ENCODE assay signal across 1 cellular context in the genomic region with DNA sequence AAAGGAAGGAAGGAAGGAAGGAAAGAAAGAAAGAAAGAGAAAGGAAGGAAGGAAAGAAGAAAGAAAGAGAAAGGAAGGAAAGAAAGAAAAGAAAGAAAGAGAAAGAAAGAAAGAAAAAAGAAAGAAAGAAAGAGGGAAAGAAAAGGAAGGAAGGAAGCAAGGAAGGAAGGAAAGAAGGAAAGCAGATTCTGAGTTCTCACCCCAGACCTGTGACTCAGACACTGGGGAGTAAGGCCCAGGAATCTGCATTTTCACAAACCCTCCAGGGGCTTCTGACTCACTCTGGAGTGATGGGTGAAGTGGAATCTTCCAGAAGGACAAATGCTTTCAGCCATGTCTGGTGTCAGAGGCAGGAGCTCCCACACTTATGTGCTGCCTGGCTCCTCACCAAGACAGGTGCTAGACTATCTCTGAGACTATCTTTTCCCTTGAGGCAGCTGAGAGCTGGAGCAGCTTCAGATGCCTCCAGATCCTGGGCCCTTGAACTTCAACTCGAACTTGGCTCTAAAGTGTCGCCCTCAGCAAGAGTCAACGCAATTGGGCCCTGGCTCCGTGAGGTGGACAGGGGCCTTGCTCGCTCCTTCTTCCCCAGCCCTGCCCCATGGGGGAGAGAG.
TF ChIP-seq lines count a peak whose summit lies in the region.

No MANE protein-coding gene starts in this region.

TF ChIP-seq in K562, 482 proteins besides CTCF, POLR2A, EP300 and RAD21 (continued from another document and continues in another):
- TF ChIP-seq, protein P1, sequence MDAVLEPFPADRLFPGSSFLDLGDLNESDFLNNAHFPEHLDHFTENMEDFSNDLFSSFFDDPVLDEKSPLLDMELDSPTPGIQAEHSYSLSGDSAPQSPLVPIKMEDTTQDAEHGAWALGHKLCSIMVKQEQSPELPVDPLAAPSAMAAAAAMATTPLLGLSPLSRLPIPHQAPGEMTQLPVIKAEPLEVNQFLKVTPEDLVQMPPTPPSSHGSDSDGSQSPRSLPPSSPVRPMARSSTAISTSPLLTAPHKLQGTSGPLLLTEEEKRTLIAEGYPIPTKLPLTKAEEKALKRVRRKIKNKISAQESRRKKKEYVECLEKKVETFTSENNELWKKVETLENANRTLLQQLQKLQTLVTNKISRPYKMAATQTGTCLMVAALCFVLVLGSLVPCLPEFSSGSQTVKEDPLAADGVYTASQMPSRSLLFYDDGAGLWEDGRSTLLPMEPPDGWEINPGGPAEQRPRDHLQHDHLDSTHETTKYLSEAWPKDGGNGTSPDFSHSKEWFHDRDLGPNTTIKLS (IDR thresholded peaks at IDR 0.05; ENCODE audit: borderline replicate concordance, low read depth) = no peak
- TF ChIP-seq, protein P2, sequence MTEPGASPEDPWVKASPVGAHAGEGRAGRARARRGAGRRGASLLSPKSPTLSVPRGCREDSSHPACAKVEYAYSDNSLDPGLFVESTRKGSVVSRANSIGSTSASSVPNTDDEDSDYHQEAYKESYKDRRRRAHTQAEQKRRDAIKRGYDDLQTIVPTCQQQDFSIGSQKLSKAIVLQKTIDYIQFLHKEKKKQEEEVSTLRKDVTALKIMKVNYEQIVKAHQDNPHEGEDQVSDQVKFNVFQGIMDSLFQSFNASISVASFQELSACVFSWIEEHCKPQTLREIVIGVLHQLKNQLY (CRISPR knock-in tag; conservative IDR thresholded peaks at IDR 0.05) = no peak
- TF ChIP-seq RBM14 (IDR thresholded peaks at IDR 0.05; ENCODE audit: borderline replicate concordance, insufficient read depth, low read depth, low read length) = no peak
- TF ChIP-seq ZC3H11A (IDR thresholded peaks at IDR 0.05; ENCODE audit: low read depth, low read length) = no peak
- no peak for TF ChIP-seq HOXB6 (CRISPR knock-in tag; IDR thresholded peaks at IDR 0.05; ENCODE audit: borderline replicate concordance)
- TF ChIP-seq, protein P3, sequence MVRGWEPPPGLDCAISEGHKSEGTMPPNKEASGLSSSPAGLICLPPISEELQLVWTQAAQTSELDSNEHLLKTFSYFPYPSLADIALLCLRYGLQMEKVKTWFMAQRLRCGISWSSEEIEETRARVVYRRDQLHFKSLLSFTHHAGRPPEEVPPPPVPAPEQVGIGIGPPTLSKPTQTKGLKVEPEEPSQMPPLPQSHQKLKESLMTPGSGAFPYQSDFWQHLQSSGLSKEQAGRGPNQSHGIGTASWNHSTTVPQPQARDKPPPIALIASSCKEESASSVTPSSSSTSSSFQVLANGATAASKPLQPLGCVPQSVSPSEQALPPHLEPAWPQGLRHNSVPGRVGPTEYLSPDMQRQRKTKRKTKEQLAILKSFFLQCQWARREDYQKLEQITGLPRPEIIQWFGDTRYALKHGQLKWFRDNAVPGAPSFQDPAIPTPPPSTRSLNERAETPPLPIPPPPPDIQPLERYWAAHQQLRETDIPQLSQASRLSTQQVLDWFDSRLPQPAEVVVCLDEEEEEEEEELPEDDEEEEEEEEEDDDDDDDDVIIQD (CRISPR knock-in tag; IDR thresholded peaks at IDR 0.05) = no peak
- TF ChIP-seq SAFB (IDR thresholded peaks at IDR 0.05; ENCODE audit: borderline replicate concordance, low read depth, low read length) = no peak
- peak; percentile 40; the same call in 1 of the 2 replicates for TF ChIP-seq SMARCC2 (IDR thresholded peaks at IDR 0.05; ENCODE audit: low read depth)
- peak; percentile 85; the same call in 1 of the 2 replicates for TF ChIP-seq LARP7 (IDR thresholded peaks at IDR 0.05)
- TF ChIP-seq CSDE1 (IDR thresholded peaks at IDR 0.05) = peak in 1 of 2 experiments; percentile 77; a peak in 1 of 4 replicates
- TF ChIP-seq TAL1 (IDR thresholded peaks at IDR 0.05) = no peak
- TF ChIP-seq TSC22D4 (tag; IDR thresholded peaks at IDR 0.05) = no peak
- TF ChIP-seq ARNT (IDR thresholded peaks at IDR 0.05) = peak in 1 of 2 experiments; percentile 75; a peak in 1 of 4 replicates
- TF ChIP-seq BRD9 (IDR thresholded peaks at IDR 0.05; ENCODE audit: low read depth, partially characterized antibody) = no peak
- no peak for TF ChIP-seq MYC (IDR thresholded peaks at IDR 0.05; ENCODE audit: low read depth, low read length)
- no peak for TF ChIP-seq MYC (CRISPR knock-in tag; IDR thresholded peaks at IDR 0.05; ENCODE audit: borderline replicate concordance, low read depth)
- no peak for TF ChIP-seq BRF1 (IDR thresholded peaks at IDR 0.05; ENCODE audit: borderline replicate concordance, extremely low read depth, insufficient read length)
- 0 out of 2 replicates have a peak, but pooled peaks have one; percentile 65 for TF ChIP-seq NBN (IDR thresholded peaks at IDR 0.05; ENCODE audit: low read depth)
- no peak for TF ChIP-seq ESRRB (CRISPR knock-in tag; IDR thresholded peaks at IDR 0.05; ENCODE audit: borderline replicate concordance)
- TF ChIP-seq PCBP1 (IDR thresholded peaks at IDR 0.05; ENCODE audit: low read depth, low read length, poor library complexity, severe bottlenecking) = no peak
- TF ChIP-seq, protein P4, sequence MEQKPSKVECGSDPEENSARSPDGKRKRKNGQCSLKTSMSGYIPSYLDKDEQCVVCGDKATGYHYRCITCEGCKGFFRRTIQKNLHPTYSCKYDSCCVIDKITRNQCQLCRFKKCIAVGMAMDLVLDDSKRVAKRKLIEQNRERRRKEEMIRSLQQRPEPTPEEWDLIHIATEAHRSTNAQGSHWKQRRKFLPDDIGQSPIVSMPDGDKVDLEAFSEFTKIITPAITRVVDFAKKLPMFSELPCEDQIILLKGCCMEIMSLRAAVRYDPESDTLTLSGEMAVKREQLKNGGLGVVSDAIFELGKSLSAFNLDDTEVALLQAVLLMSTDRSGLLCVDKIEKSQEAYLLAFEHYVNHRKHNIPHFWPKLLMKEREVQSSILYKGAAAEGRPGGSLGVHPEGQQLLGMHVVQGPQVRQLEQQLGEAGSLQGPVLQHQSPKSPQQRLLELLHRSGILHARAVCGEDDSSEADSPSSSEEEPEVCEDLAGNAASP (IDR thresholded peaks at IDR 0.05) = no peak
- no peak for TF ChIP-seq CHD2 (IDR thresholded peaks at IDR 0.05; ENCODE audit: low read depth, low read length)
- TF ChIP-seq ATF7 (IDR thresholded peaks at IDR 0.05) = peak; percentile 15; the same call in 1 of the 2 replicates
- TF ChIP-seq ASH1L (IDR thresholded peaks at IDR 0.05; ENCODE audit: borderline replicate concordance, low read depth, partially characterized antibody) = peak; percentile 58
- no peak for TF ChIP-seq MCM2 (IDR thresholded peaks at IDR 0.05; ENCODE audit: low read depth)
- TF ChIP-seq STAG1 (CRISPR knock-in tag; IDR thresholded peaks at IDR 0.05; ENCODE audit: borderline replicate concordance) = no peak
- TF ChIP-seq PHB2 (IDR thresholded peaks at IDR 0.05; ENCODE audit: low read depth) = peak; percentile 69; the same call in 1 of the 2 replicates
- TF ChIP-seq RNF2 (IDR thresholded peaks at IDR 0.05) = no peak
- TF ChIP-seq CEBPG (CRISPR knock-in tag; IDR thresholded peaks at IDR 0.05) = no peak
- TF ChIP-seq CEBPG (tag; conservative IDR thresholded peaks at IDR 0.05 in 1 of 2, IDR thresholded peaks at IDR 0.05 in 1 of 2) = no peak
- TF ChIP-seq MCM3 (IDR thresholded peaks at IDR 0.05) = no peak
- TF ChIP-seq, protein P5, sequence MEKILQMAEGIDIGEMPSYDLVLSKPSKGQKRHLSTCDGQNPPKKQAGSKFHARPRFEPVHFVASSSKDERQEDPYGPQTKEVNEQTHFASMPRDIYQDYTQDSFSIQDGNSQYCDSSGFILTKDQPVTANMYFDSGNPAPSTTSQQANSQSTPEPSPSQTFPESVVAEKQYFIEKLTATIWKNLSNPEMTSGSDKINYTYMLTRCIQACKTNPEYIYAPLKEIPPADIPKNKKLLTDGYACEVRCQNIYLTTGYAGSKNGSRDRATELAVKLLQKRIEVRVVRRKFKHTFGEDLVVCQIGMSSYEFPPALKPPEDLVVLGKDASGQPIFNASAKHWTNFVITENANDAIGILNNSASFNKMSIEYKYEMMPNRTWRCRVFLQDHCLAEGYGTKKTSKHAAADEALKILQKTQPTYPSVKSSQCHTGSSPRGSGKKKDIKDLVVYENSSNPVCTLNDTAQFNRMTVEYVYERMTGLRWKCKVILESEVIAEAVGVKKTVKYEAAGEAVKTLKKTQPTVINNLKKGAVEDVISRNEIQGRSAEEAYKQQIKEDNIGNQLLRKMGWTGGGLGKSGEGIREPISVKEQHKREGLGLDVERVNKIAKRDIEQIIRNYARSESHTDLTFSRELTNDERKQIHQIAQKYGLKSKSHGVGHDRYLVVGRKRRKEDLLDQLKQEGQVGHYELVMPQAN (IDR thresholded peaks at IDR 0.05; ENCODE audit: borderline replicate concordance) = peak; percentile 64
- TF ChIP-seq, protein P6, sequence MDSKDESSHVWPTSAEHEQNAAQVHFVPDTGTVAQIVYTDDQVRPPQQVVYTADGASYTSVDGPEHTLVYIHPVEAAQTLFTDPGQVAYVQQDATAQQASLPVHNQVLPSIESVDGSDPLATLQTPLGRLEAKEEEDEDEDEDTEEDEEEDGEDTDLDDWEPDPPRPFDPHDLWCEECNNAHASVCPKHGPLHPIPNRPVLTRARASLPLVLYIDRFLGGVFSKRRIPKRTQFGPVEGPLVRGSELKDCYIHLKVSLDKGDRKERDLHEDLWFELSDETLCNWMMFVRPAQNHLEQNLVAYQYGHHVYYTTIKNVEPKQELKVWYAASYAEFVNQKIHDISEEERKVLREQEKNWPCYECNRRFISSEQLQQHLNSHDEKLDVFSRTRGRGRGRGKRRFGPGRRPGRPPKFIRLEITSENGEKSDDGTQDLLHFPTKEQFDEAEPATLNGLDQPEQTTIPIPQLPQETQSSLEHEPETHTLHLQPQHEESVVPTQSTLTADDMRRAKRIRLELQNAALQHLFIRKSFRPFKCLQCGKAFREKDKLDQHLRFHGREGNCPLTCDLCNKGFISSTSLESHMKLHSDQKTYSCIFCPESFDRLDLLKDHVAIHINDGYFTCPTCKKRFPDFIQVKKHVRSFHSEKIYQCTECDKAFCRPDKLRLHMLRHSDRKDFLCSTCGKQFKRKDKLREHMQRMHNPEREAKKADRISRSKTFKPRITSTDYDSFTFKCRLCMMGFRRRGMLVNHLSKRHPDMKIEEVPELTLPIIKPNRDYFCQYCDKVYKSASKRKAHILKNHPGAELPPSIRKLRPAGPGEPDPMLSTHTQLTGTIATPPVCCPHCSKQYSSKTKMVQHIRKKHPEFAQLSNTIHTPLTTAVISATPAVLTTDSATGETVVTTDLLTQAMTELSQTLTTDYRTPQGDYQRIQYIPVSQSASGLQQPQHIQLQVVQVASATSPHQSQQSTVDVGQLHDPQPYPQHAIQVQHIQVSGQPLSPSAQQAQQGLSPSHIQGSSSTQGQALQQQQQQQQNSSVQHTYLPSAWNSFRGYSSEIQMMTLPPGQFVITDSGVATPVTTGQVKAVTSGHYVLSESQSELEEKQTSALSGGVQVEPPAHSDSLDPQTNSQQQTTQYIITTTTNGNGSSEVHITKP (IDR thresholded peaks at IDR 0.05; ENCODE audit: partially characterized antibody) = peak; percentile 79
- TF ChIP-seq FIP1L1 (IDR thresholded peaks at IDR 0.05; ENCODE audit: low read depth, low read length, poor library complexity, severe bottlenecking) = no peak
- TF ChIP-seq TBL1XR1 (IDR thresholded peaks at IDR 0.05; ENCODE audit: low read length in 2 of 2) = no peak
- TF ChIP-seq, protein P7, sequence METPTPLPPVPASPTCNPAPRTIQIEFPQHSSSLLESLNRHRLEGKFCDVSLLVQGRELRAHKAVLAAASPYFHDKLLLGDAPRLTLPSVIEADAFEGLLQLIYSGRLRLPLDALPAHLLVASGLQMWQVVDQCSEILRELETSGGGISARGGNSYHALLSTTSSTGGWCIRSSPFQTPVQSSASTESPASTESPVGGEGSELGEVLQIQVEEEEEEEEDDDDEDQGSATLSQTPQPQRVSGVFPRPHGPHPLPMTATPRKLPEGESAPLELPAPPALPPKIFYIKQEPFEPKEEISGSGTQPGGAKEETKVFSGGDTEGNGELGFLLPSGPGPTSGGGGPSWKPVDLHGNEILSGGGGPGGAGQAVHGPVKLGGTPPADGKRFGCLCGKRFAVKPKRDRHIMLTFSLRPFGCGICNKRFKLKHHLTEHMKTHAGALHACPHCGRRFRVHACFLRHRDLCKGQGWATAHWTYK (CRISPR knock-in tag; IDR thresholded peaks at IDR 0.05) = no peak
- peak; percentile 43; the same call in 1 of the 2 replicates for TF ChIP-seq NFIC (IDR thresholded peaks at IDR 0.05)
- peak; percentile 37 for TF ChIP-seq GATA2 (CRISPR knock-in tag; IDR thresholded peaks at IDR 0.05)
- TF ChIP-seq, protein P8, sequence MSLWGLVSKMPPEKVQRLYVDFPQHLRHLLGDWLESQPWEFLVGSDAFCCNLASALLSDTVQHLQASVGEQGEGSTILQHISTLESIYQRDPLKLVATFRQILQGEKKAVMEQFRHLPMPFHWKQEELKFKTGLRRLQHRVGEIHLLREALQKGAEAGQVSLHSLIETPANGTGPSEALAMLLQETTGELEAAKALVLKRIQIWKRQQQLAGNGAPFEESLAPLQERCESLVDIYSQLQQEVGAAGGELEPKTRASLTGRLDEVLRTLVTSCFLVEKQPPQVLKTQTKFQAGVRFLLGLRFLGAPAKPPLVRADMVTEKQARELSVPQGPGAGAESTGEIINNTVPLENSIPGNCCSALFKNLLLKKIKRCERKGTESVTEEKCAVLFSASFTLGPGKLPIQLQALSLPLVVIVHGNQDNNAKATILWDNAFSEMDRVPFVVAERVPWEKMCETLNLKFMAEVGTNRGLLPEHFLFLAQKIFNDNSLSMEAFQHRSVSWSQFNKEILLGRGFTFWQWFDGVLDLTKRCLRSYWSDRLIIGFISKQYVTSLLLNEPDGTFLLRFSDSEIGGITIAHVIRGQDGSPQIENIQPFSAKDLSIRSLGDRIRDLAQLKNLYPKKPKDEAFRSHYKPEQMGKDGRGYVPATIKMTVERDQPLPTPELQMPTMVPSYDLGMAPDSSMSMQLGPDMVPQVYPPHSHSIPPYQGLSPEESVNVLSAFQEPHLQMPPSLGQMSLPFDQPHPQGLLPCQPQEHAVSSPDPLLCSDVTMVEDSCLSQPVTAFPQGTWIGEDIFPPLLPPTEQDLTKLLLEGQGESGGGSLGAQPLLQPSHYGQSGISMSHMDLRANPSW (CRISPR knock-in tag; IDR thresholded peaks at IDR 0.05) = no peak
- peak; percentile 88 for TF ChIP-seq DPF2 (IDR thresholded peaks at IDR 0.05)
- TF ChIP-seq, protein P9, sequence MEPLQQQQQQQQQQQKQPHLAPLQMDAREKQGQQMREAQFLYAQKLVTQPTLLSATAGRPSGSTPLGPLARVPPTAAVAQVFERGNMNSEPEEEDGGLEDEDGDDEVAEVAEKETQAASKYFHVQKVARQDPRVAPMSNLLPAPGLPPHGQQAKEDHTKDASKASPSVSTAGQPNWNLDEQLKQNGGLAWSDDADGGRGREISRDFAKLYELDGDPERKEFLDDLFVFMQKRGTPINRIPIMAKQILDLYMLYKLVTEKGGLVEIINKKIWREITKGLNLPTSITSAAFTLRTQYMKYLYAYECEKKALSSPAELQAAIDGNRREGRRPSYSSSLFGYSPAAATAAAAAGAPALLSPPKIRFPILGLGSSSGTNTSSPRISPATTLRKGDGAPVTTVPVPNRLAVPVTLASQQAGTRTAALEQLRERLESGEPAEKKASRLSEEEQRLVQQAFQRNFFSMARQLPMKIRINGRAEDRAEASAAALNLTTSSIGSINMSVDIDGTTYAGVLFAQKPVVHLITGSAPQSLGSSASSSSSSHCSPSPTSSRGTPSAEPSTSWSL (CRISPR knock-in tag; IDR thresholded peaks at IDR 0.05; ENCODE audit: borderline replicate concordance) = no peak
- TF ChIP-seq, protein P10, sequence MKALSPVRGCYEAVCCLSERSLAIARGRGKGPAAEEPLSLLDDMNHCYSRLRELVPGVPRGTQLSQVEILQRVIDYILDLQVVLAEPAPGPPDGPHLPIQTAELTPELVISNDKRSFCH (CRISPR knock-in tag; IDR thresholded peaks at IDR 0.05) = no peak
- TF ChIP-seq, protein P10 (tag; IDR thresholded peaks at IDR 0.05) = no peak
- TF ChIP-seq FOS (IDR thresholded peaks at IDR 0.05; ENCODE audit: extremely low read depth, insufficient read length) = peak; percentile 14
- TF ChIP-seq XRCC5 (IDR thresholded peaks at IDR 0.05; ENCODE audit: low read depth, low read length) = no peak
- TF ChIP-seq NFE2 (IDR thresholded peaks at IDR 0.05; ENCODE audit: low read depth) = no peak
- TF ChIP-seq TGIF2 (CRISPR knock-in tag; IDR thresholded peaks at IDR 0.05) = no peak
